ENCODE assay signal across 1 cellular context in genomic region chr15:50424066-50424890, GRCh38.
A peak's percentile ranks its signal among the peaks of the same experiment; 100 is the strongest.
TF ChIP-seq lines count a peak whose summit lies in the region.

USP8 (plus strand) TSS chr15:50424405; CDS start chr15:50439074, 14,669 bp downstream.

TF ChIP-seq in HepG2, 621 proteins besides CTCF, POLR2A, EP300 and RAD21 (continued from another document and continues in another):
- TF ChIP-seq ZNF687 (CRISPR knock-in tag; IDR thresholded peaks at IDR 0.05) (peak; percentile 89), ZIK1 (CRISPR knock-in tag; IDR thresholded peaks at IDR 0.05; ENCODE audit: borderline replicate concordance, low read depth) (no peak), ZNF274 (CRISPR knock-in tag; IDR thresholded peaks at IDR 0.05) (no peak), SIN3B (IDR thresholded peaks at IDR 0.05; ENCODE audit: low read length) (peak; percentile 62; the same call in 1 of the 2 replicates), MNT (IDR thresholded peaks at IDR 0.05) (peak; percentile 34; the same call in 1 of the 2 replicates), HNRNPK (IDR thresholded peaks at IDR 0.05; ENCODE audit: low read depth, low read length, poor library complexity, severe bottlenecking) (no peak), ZNF775 (CRISPR knock-in tag; IDR thresholded peaks at IDR 0.05; ENCODE audit: borderline replicate concordance) (no peak), TMF1 (CRISPR knock-in tag; IDR thresholded peaks at IDR 0.05; ENCODE audit: low read depth) (no peak), GABPB1 (CRISPR knock-in tag; IDR thresholded peaks at IDR 0.05) (peak; percentile 93), TFDP1 (CRISPR knock-in tag; IDR thresholded peaks at IDR 0.05; ENCODE audit: borderline replicate concordance) (peak; percentile 48; the same call in 1 of the 2 replicates), HES4 (CRISPR knock-in tag; IDR thresholded peaks at IDR 0.05; ENCODE audit: borderline replicate concordance) (peak; percentile 77; the same call in 1 of the 2 replicates), TBP (CRISPR knock-in tag; IDR thresholded peaks at IDR 0.05) (no peak), ETS1 (CRISPR knock-in tag; IDR thresholded peaks at IDR 0.05) (no peak), CCDC6 (CRISPR knock-in tag; IDR thresholded peaks at IDR 0.05) (peak; percentile 44; the same call in 1 of the 2 replicates), GATA4 (IDR thresholded peaks at IDR 0.05; ENCODE audit: borderline replicate concordance, low read depth) (peak; percentile 34; the same call in 1 of the 2 replicates), ZNF317 (CRISPR knock-in tag; IDR thresholded peaks at IDR 0.05) (peak; percentile 52; the same call in 1 of the 2 replicates), HCFC1 (IDR thresholded peaks at IDR 0.05; ENCODE audit: low read depth, low read length) (peak; percentile 47; the same call in 1 of the 2 replicates), PRDM15 (CRISPR knock-in tag; IDR thresholded peaks at IDR 0.05) (no peak), ZNF276 (CRISPR knock-in tag; IDR thresholded peaks at IDR 0.05; ENCODE audit: low read depth) (no peak), ZNF772 (CRISPR knock-in tag; IDR thresholded peaks at IDR 0.05) (no peak; the same call in 1 of the 2 replicates), ZNF224 (CRISPR knock-in tag; IDR thresholded peaks at IDR 0.05) (0 out of 2 replicates have a peak, but pooled peaks have one; percentile 31), AKAP8 (CRISPR knock-in tag; IDR thresholded peaks at IDR 0.05) (no peak), TEF (CRISPR knock-in tag; IDR thresholded peaks at IDR 0.05) (no peak), PAX8 (CRISPR knock-in tag; IDR thresholded peaks at IDR 0.05; ENCODE audit: borderline replicate concordance) (no peak), GTF3A (CRISPR knock-in tag; conservative IDR thresholded peaks at IDR 0.05) (no peak), ARID3A (IDR thresholded peaks at IDR 0.05; ENCODE audit: low read depth, low read length) (no peak)
- TF ChIP-seq, protein P1, sequence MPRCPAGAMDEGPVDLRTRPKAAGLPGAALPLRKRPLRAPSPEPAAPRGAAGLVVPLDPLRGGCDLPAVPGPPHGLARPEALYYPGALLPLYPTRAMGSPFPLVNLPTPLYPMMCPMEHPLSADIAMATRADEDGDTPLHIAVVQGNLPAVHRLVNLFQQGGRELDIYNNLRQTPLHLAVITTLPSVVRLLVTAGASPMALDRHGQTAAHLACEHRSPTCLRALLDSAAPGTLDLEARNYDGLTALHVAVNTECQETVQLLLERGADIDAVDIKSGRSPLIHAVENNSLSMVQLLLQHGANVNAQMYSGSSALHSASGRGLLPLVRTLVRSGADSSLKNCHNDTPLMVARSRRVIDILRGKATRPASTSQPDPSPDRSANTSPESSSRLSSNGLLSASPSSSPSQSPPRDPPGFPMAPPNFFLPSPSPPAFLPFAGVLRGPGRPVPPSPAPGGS (CRISPR knock-in tag; IDR thresholded peaks at IDR 0.05), result no peak; the same call in 1 of the 2 replicates
- TF ChIP-seq, protein P2, sequence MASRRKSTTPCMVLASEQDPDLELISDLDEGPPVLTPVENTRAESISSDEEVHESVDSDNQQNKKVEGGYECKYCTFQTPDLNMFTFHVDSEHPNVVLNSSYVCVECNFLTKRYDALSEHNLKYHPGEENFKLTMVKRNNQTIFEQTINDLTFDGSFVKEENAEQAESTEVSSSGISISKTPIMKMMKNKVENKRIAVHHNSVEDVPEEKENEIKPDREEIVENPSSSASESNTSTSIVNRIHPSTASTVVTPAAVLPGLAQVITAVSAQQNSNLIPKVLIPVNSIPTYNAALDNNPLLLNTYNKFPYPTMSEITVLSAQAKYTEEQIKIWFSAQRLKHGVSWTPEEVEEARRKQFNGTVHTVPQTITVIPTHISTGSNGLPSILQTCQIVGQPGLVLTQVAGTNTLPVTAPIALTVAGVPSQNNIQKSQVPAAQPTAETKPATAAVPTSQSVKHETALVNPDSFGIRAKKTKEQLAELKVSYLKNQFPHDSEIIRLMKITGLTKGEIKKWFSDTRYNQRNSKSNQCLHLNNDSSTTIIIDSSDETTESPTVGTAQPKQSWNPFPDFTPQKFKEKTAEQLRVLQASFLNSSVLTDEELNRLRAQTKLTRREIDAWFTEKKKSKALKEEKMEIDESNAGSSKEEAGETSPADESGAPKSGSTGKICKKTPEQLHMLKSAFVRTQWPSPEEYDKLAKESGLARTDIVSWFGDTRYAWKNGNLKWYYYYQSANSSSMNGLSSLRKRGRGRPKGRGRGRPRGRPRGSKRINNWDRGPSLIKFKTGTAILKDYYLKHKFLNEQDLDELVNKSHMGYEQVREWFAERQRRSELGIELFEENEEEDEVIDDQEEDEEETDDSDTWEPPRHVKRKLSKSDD (CRISPR knock-in tag; IDR thresholded peaks at IDR 0.05; ENCODE audit: low read depth), result no peak
- TF ChIP-seq, protein P3, sequence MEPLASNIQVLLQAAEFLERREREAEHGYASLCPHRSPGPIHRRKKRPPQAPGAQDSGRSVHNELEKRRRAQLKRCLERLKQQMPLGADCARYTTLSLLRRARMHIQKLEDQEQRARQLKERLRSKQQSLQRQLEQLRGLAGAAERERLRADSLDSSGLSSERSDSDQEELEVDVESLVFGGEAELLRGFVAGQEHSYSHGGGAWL (CRISPR knock-in tag; IDR thresholded peaks at IDR 0.05), result peak; percentile 65; the same call in 1 of the 2 replicates
